In the genomic region with DNA sequence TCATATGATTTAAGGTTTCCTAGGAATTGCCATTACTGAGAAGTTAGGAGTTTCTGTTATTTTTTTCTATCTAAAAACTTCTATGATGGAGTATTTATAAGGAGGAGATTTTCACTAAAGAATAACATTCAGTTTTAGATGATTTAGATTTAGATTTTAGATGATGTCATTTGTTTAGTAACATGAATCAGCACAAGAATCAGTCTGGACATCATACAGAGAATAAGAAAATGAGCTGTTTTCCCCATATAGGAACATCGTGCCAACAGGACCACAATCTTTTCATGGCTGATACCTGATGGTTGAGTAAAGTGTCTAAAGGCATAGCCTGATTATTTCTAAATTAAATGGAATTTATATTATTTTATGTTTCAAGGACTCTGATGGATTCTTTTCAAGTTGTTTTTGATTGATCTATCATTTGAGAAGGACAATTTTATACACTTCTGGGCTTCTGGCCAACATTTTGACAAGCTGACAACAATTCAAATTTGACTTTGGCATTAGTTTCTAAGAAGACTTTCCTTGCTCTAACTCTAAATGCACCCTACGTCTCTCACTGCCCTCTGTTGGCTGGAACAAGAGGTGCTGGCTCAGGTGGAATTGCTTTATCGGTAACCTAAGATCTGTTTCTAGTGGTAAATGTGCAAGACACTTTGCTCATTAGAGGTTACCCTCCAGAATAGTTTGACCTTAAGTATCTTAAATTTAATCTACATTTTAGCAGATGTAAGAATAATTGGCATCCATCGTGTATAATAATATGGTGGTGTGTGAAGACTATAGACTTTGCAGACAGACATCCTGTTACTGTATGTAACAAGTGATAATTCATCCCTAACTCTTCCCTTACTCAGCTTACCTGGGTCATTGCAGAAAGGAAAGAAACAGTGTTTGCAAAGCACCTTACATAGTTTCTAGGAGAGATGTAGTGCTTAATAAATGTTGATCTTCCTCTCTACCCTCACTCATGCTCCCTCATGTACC, we compare ENCODE assay signal across 10 cellular contexts. TPM values are rescaled to one million over a fixed set of nuclear protein-coding genes. Genes with fewer than 3 reads are reported as not detected.
A peak's percentile ranks its signal among the peaks of the same experiment; 100 is the strongest.
DNase-seq lines count a peak whose midpoint lies in the region; ATAC-seq and TF ChIP-seq lines count a peak whose summit lies in the region.
"Had no signal": no experiment of that assay in that cellular context is flagged by ENCODE, and none has a peak within 500 bp of the region (broad histone marks: within the 10 kb centered on the region; RNA-seq: fewer than 3 reads in every experiment).

No MANE protein-coding gene starts in this region.

- H2AK5ac ChIP-seq in H9 (ENCODE audit: insufficient read length, low read length): no peak overlapping the region

- no peak overlapping the region for H3K4me2 ChIP-seq in H9 (ENCODE audit: insufficient read depth, insufficient read length, low read length)
- no peak overlapping the region for H3K4me2 ChIP-seq in SK-N-SH

- no peak overlapping the region for H2BK20ac ChIP-seq in H9 (ENCODE audit: low read depth, low read length, poor library complexity, severe bottlenecking)

- H3K9ac ChIP-seq in H9 (ENCODE audit: extremely low read depth, insufficient read length, low read length) (no peak overlapping the region), SK-N-SH (no peak overlapping the region)

- no peaks in the 10 kb centered on the region for H3K9me2 ChIP-seq in SK-N-SH

- POLR2A ChIA-PET in SK-N-SH (lab: Yijun Ruan, JAX): no interaction called here

- no peak overlapping the region for H4K5ac ChIP-seq in H9 (ENCODE audit: insufficient read length, low read depth, low read length)

- CTCF ChIA-PET in SK-N-SH (lab: Yijun Ruan, JAX): interaction anchor here (1.0 to 1.9 kb wide), 6 partner anchors 14 to 87 kb away, joined by 3 to 5 read pairs (median 4); no protein-coding TSS in a partner anchor

- no peak overlapping the region for H3K4ac ChIP-seq in H9 (ENCODE audit: low read depth, low read length)

- no peaks in the 10 kb centered on the region for H3K23me2 ChIP-seq in H9 (ENCODE audit: insufficient read length, low read depth, low read length, poor library complexity, severe bottlenecking)

- H3K9me3 Mint-ChIP-seq in H9: peaks cover 58 to 67% of the 10 kb centered on the region in 2 experiments

- no peak for TF ChIP-seq POLR2A in tibial nerve (IDR thresholded peaks at IDR 0.05)

- peak; percentile 12 for DNase-seq in AG10803 (ENCODE audit: low read depth)
- no peak for DNase-seq in H9
- no peak for DNase-seq in SK-N-SH
- DNase-seq in iPS DF 6.9 (ENCODE audit: low read depth, low spot score): peak; percentile 2
- no peak for DNase-seq in NCI-H2227 treated with DMSO at 0.1 percent for 48 hours (lab: John Stamatoyannopoulos, UW)
- no peak for DNase-seq in tibial nerve (ENCODE audit: low spot score in 2 of 2)
- no peak for DNase-seq in NCI-H1436 treated with DMSO at 0.1 percent for 48 hours (lab: John Stamatoyannopoulos, UW)
- DNase-seq: hippocampal formation, Right ventricle myocardium superior had no signal

- H3K27ac Mint-ChIP-seq in H9: no peak overlapping the region

- H3K4me1 Mint-ChIP-seq in H9: no peaks in the 10 kb centered on the region

- no peak overlapping the region for H3K4me3 ChIP-seq in AG10803 (ENCODE audit: low read length)
- no peak overlapping the region for H3K4me3 ChIP-seq in SK-N-SH (ENCODE audit: low read depth in 2 of 2, low read length in 1 of 2)
- H3K4me3 ChIP-seq in iPS DF 6.9 (ENCODE audit: low read length): no peak overlapping the region
- no peak overlapping the region for H3K4me3 ChIP-seq in tibial nerve

- H3K27me3 ChIP-seq in H9 (ENCODE audit: insufficient read depth, low read length) (no peaks in the 10 kb centered on the region), SK-N-SH (ENCODE audit: insufficient read depth) (no peaks in the 10 kb centered on the region), iPS DF 6.9 (ENCODE audit: control insufficient read depth, insufficient read depth, low read length) (no peaks in the 10 kb centered on the region), tibial nerve (no peaks in the 10 kb centered on the region)

- no peak overlapping the region for H4K8ac ChIP-seq in H9 (replicated peaks; ENCODE audit: insufficient read length, low read depth, low read length)

- H3T11ph ChIP-seq in H9 (ENCODE audit: low read length): no peak overlapping the region

- H3K27me3 Mint-ChIP-seq in H9 (ENCODE audit: low read depth): peaks cover 6% of the 10 kb centered on the region

- no peaks in the 10 kb centered on the region for H3F3A ChIP-seq in SK-N-SH (replicated peaks; ENCODE audit: insufficient read depth)

- TF ChIP-seq EP300 in SK-N-SH (IDR thresholded peaks at IDR 0.05; ENCODE audit: borderline replicate concordance in 1 of 2, low read depth in 1 of 2, low read length in 1 of 2): no peak
- no peak for TF ChIP-seq EP300 in tibial nerve (IDR thresholded peaks at IDR 0.05)

- no peak overlapping the region for H3K56ac ChIP-seq in H9 (ENCODE audit: insufficient read length, low read depth, low read length)

- no CpG with 5 or more reads among the region's 4 CpGs for WGBS in H9 (ENCODE audit: extremely low coverage, insufficient read length, low lambda C conversion rate)
- WGBS in SK-N-SH (ENCODE audit: low lambda C conversion rate): 4% methylated on average over 4 of the region's 4 CpGs
- no CpG with 5 or more reads among the region's 4 CpGs for WGBS in iPS DF 6.9 (ENCODE audit: insufficient coverage, insufficient read length)
- 71 to 75% methylated on average over 4 of the region's 4 CpGs for WGBS in tibial nerve, 2 donors

- H2AFZ ChIP-seq in H9 (ENCODE audit: low read length): no peak overlapping the region
- H2AFZ ChIP-seq in SK-N-SH (ENCODE audit: low read depth): no peak overlapping the region

- H3K9me3 ChIP-seq in H9 (ENCODE audit: control insufficient read depth, low read depth, low read length) (peaks cover 31% of the 10 kb centered on the region), SK-N-SH (peaks cover under 1% of the 10 kb centered on the region; the same call in 1 of the 2 replicates), iPS DF 6.9 (ENCODE audit: control insufficient read depth, insufficient read depth, low read length) (no peaks in the 10 kb centered on the region; the same call in 1 of the 2 replicates), tibial nerve (peaks cover 0 to 41% (median 4%) of the 10 kb centered on the region in 4 donors)

- no peak overlapping the region for H3K27ac ChIP-seq in H9 (ENCODE audit: insufficient read length, low read depth, low read length)
- no peak overlapping the region for H3K27ac ChIP-seq in SK-N-SH (ENCODE audit: low read depth in 2 of 2, low read length in 1 of 2)
- no peak overlapping the region for H3K27ac ChIP-seq in iPS DF 6.9 (ENCODE audit: low read length)
- H3K27ac ChIP-seq in tibial nerve: no peak overlapping the region

- H2BK12ac ChIP-seq in H9 (ENCODE audit: insufficient read length, low read depth, low read length): no peak overlapping the region

- H4K20me1 ChIP-seq in H9 (ENCODE audit: control insufficient read depth, insufficient read depth, insufficient read length) (no peaks in the 10 kb centered on the region), SK-N-SH (ENCODE audit: insufficient read depth) (no peaks in the 10 kb centered on the region)

- H3K14ac ChIP-seq in H9 (ENCODE audit: insufficient read depth, low read length): no peak overlapping the region

- H2BK15ac ChIP-seq in H9 (ENCODE audit: low read depth, low read length): no peak overlapping the region

- no peak overlapping the region for H2BK120ac ChIP-seq in H9 (ENCODE audit: low read depth, low read length, poor library complexity, severe bottlenecking)

- H3K18ac ChIP-seq in H9 (ENCODE audit: insufficient read length, low read depth, low read length): no peak overlapping the region

- no peak overlapping the region for H3K4me3 Mint-ChIP-seq in H9

- H3K79me1 ChIP-seq in H9 (ENCODE audit: insufficient read depth, low read depth, low read length, poor library complexity, severe bottlenecking): no peaks in the 10 kb centered on the region

- no peak for ATAC-seq in GM18861 (IDR thresholded peaks at IDR 0.05; ENCODE audit: unreplicated experiment)

- H3K36me3 Mint-ChIP-seq in H9 (ENCODE audit: insufficient read depth in 1 of 3, low read depth in 3 of 3): peaks cover 3 to 40% (median 26%) of the 10 kb centered on the region in 3 experiments; a peak in 6 of 7 replicates

- no peak overlapping the region for H2BK5ac ChIP-seq in H9 (ENCODE audit: insufficient read length, low read length)

- H3K36me3 ChIP-seq in SK-N-SH (replicated peaks in 1 of 2; ENCODE audit: control insufficient read depth in 1 of 2, insufficient read depth in 2 of 2, low read length in 1 of 2) (no peaks in the 10 kb centered on the region), iPS DF 6.9 (ENCODE audit: control insufficient read depth, insufficient read depth, low read length) (no peaks in the 10 kb centered on the region), tibial nerve (no peaks in the 10 kb centered on the region)

- TF ChIP-seq RAD21 in SK-N-SH (IDR thresholded peaks at IDR 0.05; ENCODE audit: low read length): no peak

- TF ChIP-seq CTCF in AG10803 (conservative IDR thresholded peaks at IDR 0.05; ENCODE audit: low read length) (peak; percentile 53), H9 (conservative IDR thresholded peaks at IDR 0.05) (peak; percentile 56), SK-N-SH (IDR thresholded peaks at IDR 0.05) (peak; percentile 37), tibial nerve (IDR thresholded peaks at IDR 0.05) (no peak)

- H4K91ac ChIP-seq in H9 (ENCODE audit: insufficient read length, low read depth, low read length): no peak overlapping the region

- H3K23ac ChIP-seq in H9 (ENCODE audit: insufficient read length, low read depth, low read length): no peak overlapping the region

- H3K79me2 ChIP-seq in H9 (ENCODE audit: insufficient read depth, low read length) (no peaks in the 10 kb centered on the region), SK-N-SH (ENCODE audit: insufficient read depth) (no peaks in the 10 kb centered on the region)

- H3K4me1 ChIP-seq in H9 (ENCODE audit: insufficient read depth, low read length) (no peaks in the 10 kb centered on the region), SK-N-SH (ENCODE audit: control insufficient read depth in 1 of 2, insufficient read depth in 2 of 2, low read depth in 1 of 2, low read length in 1 of 2) (no peaks in the 10 kb centered on the region), iPS DF 6.9 (ENCODE audit: control insufficient read depth, insufficient read depth, low read length) (no peaks in the 10 kb centered on the region), tibial nerve (no peaks in the 10 kb centered on the region)

TF ChIP-seq in SK-N-SH, 30 proteins besides CTCF, POLR2A, EP300 and RAD21 (continues in another document):
- TF ChIP-seq FOXM1 (IDR thresholded peaks at IDR 0.05; ENCODE audit: low read depth): no peak
- no peak for TF ChIP-seq FOSL2 (IDR thresholded peaks at IDR 0.05; ENCODE audit: borderline replicate concordance, low read depth)
- no peak for TF ChIP-seq NRF1 (IDR thresholded peaks at IDR 0.05; ENCODE audit: low read depth, low read length)
- no peak for TF ChIP-seq EZH2phosphoT487 (IDR thresholded peaks at IDR 0.05; ENCODE audit: borderline replicate concordance, low read depth)

RNA-seq across cellular contexts. Expression of a gene that starts 42.8 kb away (rescaled TPM):
- total RNA-seq in H9 (2021): 183 TPM in 2 replicates
- polyA plus RNA-seq in SK-N-SH (2012; rRNA removed): 46.2 and 84.1 TPM in 2 replicates
- 55.8 and 63.7 TPM in 2 replicates for polyA plus RNA-seq in SK-N-SH (2012; cell fraction: cytosol; rRNA removed)
- polyA plus RNA-seq in SK-N-SH (2012; cell fraction: nucleus; rRNA removed): 66.1 and 96.6 TPM in 2 replicates
- total RNA-seq in tibial nerve: 10 to 100 TPM; 37.3 to 50.0 (median 43.2) TPM

Comparison
In these comparisons a context has a peak if more than half of its experiments do, and no peak if none do; other contexts are left out.
1. DNase-seq: peak in AG10803 (single experiment) and iPS DF 6.9 (single experiment); none in H9 (single experiment), SK-N-SH (single experiment), NCI-H2227 treated with DMSO at 0.1 percent for 48 hours (single experiment), tibial nerve (0 of 2) and NCI-H1436 treated with DMSO at 0.1 percent for 48 hours (single experiment).
2. CTCF ChIP-seq: peak in AG10803 (single experiment), H9 (single experiment) and SK-N-SH (single experiment); none in tibial nerve (0 of 5).